ENCODE assay signal across 8 cellular contexts in the genomic region with DNA sequence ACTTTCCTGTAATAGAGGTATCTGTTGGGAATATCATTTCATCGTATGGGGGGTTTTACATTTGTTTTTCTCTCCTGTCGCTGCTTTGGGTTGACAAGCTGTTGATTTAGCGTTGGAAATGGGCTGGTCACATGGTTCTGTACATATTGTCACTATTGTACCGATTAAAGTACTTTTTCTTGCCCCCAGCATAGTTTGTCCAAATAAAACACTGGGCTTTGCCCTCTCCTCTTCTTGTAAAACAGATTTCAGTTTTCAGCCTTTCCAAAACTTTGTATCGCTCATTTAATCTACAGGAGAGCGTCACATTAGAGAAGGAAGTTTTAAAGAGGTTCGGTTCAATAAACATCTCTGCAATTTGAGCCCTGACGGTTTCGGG. TPM values are rescaled to one million over a fixed set of nuclear protein-coding genes. Genes with fewer than 3 reads are reported as not detected.
DNase-seq lines count a peak whose midpoint lies in the region; ATAC-seq and TF ChIP-seq lines count a peak whose summit lies in the region.

No MANE protein-coding gene starts in this region.

- H3K4me3 Mint-ChIP-seq in activated CD4-positive, alpha-beta memory T cell treated with anti-CD3 and anti-CD28 coated beads, Interleukin-2, amount 10 ng/mL, durations not matched to agents 7 days and 5 days: peak overlapping the region; percentile 82
- H3K4me3 Mint-ChIP-seq in stimulated activated memory B cell treated with anti-CD40 and anti-IgM and Interleukin-4, amounts not matched to agents 10 μg/mL and 1 μg/mL and 100 μg/mL, for 72 hours: peak overlapping the region; percentile 80

- H3K9me3 Mint-ChIP-seq in activated CD4-positive, alpha-beta memory T cell treated with anti-CD3 and anti-CD28 coated beads, Interleukin-2, amount 10 ng/mL, durations not matched to agents 7 days and 5 days: no peaks in the 10 kb centered on the region
- no peaks in the 10 kb centered on the region for H3K9me3 Mint-ChIP-seq in stimulated activated memory B cell treated with anti-CD40 and anti-IgM and Interleukin-4, amounts not matched to agents 10 μg/mL and 1 μg/mL and 100 μg/mL, for 72 hours

- DNase-seq in HFF-Myc (ENCODE audit: extremely low read depth, low read depth) (no peak), NCI-H2029 (lab: John Stamatoyannopoulos, UW) (no peak), HuH-7 (ENCODE audit: low spot score) (no peak)
- DNase-seq in activated CD4-positive, alpha-beta memory T cell treated with anti-CD3 and anti-CD28 coated beads, Interleukin-2, amount 10 ng/mL, durations not matched to agents 7 days and 5 days: no peak
- no peak for DNase-seq in stimulated activated CD4-positive, alpha-beta T cell treated with anti-CD3 and anti-CD28 coated beads, Interleukin-2, amount 100 ng/mL, for 48 hours

- no peak for ATAC-seq in stimulated activated memory B cell treated with anti-CD40 and anti-IgM and Interleukin-4, amounts not matched to agents 10 μg/mL and 1 μg/mL and 100 μg/mL, for 72 hours
- ATAC-seq in GM19035 (IDR thresholded peaks at IDR 0.05; ENCODE audit: unreplicated experiment): no peak

- POLR2A ChIA-PET in activated CD4-positive, alpha-beta memory T cell treated with anti-CD3 and anti-CD28 coated beads, Interleukin-2, amount 10 ng/mL, durations not matched to agents 7 days and 5 days (lab: Charles Lee): interaction anchor here (1.2 to 2.1 kb wide), 5 partner anchors 8 to 287 kb away, joined by 3 to 20 read pairs (median 4); a partner anchor contains a TSS

- peak overlapping the region; percentile 56 for H3K27ac Mint-ChIP-seq in activated CD4-positive, alpha-beta memory T cell treated with anti-CD3 and anti-CD28 coated beads, Interleukin-2, amount 10 ng/mL, durations not matched to agents 7 days and 5 days
- H3K27ac Mint-ChIP-seq in stimulated activated memory B cell treated with anti-CD40 and anti-IgM and Interleukin-4, amounts not matched to agents 10 μg/mL and 1 μg/mL and 100 μg/mL, for 72 hours: peak overlapping the region; percentile 36

- CTCF ChIA-PET in activated CD4-positive, alpha-beta memory T cell treated with anti-CD3 and anti-CD28 coated beads, Interleukin-2, amount 10 ng/mL, durations not matched to agents 7 days and 5 days (lab: Charles Lee): interaction anchor here (1.0 to 2.9 kb wide), 3 partner anchors 15 to 664 kb away, joined by 3 to 13 read pairs (median 4); no protein-coding TSS in a partner anchor

- H3K4me3 ChIP-seq in HFF-Myc (replicated peaks; ENCODE audit: low read depth, low read length) (peak overlapping the region; percentile 50), iPS-18c (ENCODE audit: insufficient read depth, low read depth, low read length) (peak overlapping the region; percentile 17; the same call in 1 of the 2 replicates)

- H3K27me3 Mint-ChIP-seq in activated CD4-positive, alpha-beta memory T cell treated with anti-CD3 and anti-CD28 coated beads, Interleukin-2, amount 10 ng/mL, durations not matched to agents 7 days and 5 days: peaks cover 32% of the 10 kb centered on the region
- no peaks in the 10 kb centered on the region for H3K27me3 Mint-ChIP-seq in stimulated activated memory B cell treated with anti-CD40 and anti-IgM and Interleukin-4, amounts not matched to agents 10 μg/mL and 1 μg/mL and 100 μg/mL, for 72 hours

- TF ChIP-seq CTCF in HFF-Myc (IDR thresholded peaks at IDR 0.05; ENCODE audit: low read depth, low read length, missing control alignments): no peak

- no peaks in the 10 kb centered on the region for H3K9me3 ChIP-seq in iPS-18c (ENCODE audit: control insufficient read depth, insufficient read depth, low read length)

- peaks cover 44% of the 10 kb centered on the region for H3K36me3 Mint-ChIP-seq in activated CD4-positive, alpha-beta memory T cell treated with anti-CD3 and anti-CD28 coated beads, Interleukin-2, amount 10 ng/mL, durations not matched to agents 7 days and 5 days (ENCODE audit: low read depth)
- H3K36me3 Mint-ChIP-seq in stimulated activated memory B cell treated with anti-CD40 and anti-IgM and Interleukin-4, amounts not matched to agents 10 μg/mL and 1 μg/mL and 100 μg/mL, for 72 hours: peaks cover 9% of the 10 kb centered on the region

- H3K4me1 Mint-ChIP-seq in activated CD4-positive, alpha-beta memory T cell treated with anti-CD3 and anti-CD28 coated beads, Interleukin-2, amount 10 ng/mL, durations not matched to agents 7 days and 5 days: peaks cover 50% of the 10 kb centered on the region
- H3K4me1 Mint-ChIP-seq in stimulated activated memory B cell treated with anti-CD40 and anti-IgM and Interleukin-4, amounts not matched to agents 10 μg/mL and 1 μg/mL and 100 μg/mL, for 72 hours: peaks cover 44% of the 10 kb centered on the region

RNA-seq across cellular contexts. Expression of a gene that starts 4.0 kb away (rescaled TPM):
- 10 to 100 TPM; 64.0 to 66.5 TPM for total RNA-seq in activated CD4-positive, alpha-beta memory T cell treated with anti-CD3 and anti-CD28 coated beads, Interleukin-2, amount 10 ng/mL, durations not matched to agents 7 days and 5 days

RNA-seq across cellular contexts. Expression of a gene that starts 8.7 kb away (rescaled TPM):
- total RNA-seq in activated CD4-positive, alpha-beta memory T cell treated with anti-CD3 and anti-CD28 coated beads, Interleukin-2, amount 10 ng/mL, durations not matched to agents 7 days and 5 days: 10 to 100 TPM; 82.6 to 97.0 TPM

RNA-seq across cellular contexts. Expression of a gene that starts 20.4 kb away (rescaled TPM):
- total RNA-seq in activated CD4-positive, alpha-beta memory T cell treated with anti-CD3 and anti-CD28 coated beads, Interleukin-2, amount 10 ng/mL, durations not matched to agents 7 days and 5 days: 1 to 10 TPM; 1.2 to 1.4 TPM
